ENCODE assay signal across 8 cellular contexts in genomic region chr11:94602430-94603372, GRCh38.
A peak's percentile ranks its signal among the peaks of the same experiment; 100 is the strongest.
DNase-seq lines count a peak whose midpoint lies in the region; ATAC-seq lines count a peak whose summit lies in the region.

No MANE protein-coding gene starts in this region.

- ATAC-seq in GM18861 (IDR thresholded peaks at IDR 0.05; ENCODE audit: unreplicated experiment) (peak; percentile 87), HG02973 (IDR thresholded peaks at IDR 0.05; ENCODE audit: unreplicated experiment) (peak; percentile 84)

- DNase-seq in Ammon's horn (ENCODE audit: low spot score) (peak; percentile 79), NCI-H2196 (lab: John Stamatoyannopoulos, UW; ENCODE audit: unreplicated experiment) (peak; percentile 59), amniotic epithelial cell (ENCODE audit: low read depth) (peak; percentile 84), islet precursor cell (peak; percentile 89), COR-L47 (lab: John Stamatoyannopoulos, UW) (no peak)
- DNase-seq in stimulated activated CD4-positive, alpha-beta T cell treated with anti-CD3 and anti-CD28 coated beads, TNF-alpha, amount 100 ng/mL, for 48 hours (ENCODE audit: low read depth in 3 of 3), result peak; percentile 4 to 27 (median 12)
